ENCODE assay signal across 8 cellular contexts in genomic region chr2:30230479-30230854, GRCh38. TPM values are rescaled to one million over a fixed set of nuclear protein-coding genes. Genes with fewer than 3 reads are reported as not detected.
A peak's percentile ranks its signal among the peaks of the same experiment; 100 is the strongest.
DNase-seq lines count a peak whose midpoint lies in the region; ATAC-seq, FAIRE-seq and TF ChIP-seq lines count a peak whose summit lies in the region.

No MANE protein-coding gene starts in this region.

- POLR2A ChIA-PET in AG04450 (lab: Yijun Ruan, JAX), result interaction anchor here (0.7 to 5.0 kb wide), 7 partner anchors 22 to 481 kb away, joined by 4 to 81 read pairs (median 25); no protein-coding TSS in a partner anchor

- no peak for FAIRE-seq in D721Med (lab: Jason Lieb, UNC)

- H2AFZ ChIP-seq in KMS-11 (ENCODE audit: low read depth), result peak overlapping the region; percentile 98

- DNase-seq in AG04450 (ENCODE audit: low read depth, low spot score) (no peak), lung (ENCODE audit: low spot score) (no peak), thyroid gland (peak; percentile 40 to 45), NCI-H345 treated with DMSO at 0.1 percent for 48 hours (lab: John Stamatoyannopoulos, UW; ENCODE audit: unreplicated experiment) (no peak), D721Med (ENCODE audit: insufficient read length, low spot score) (no peak)
- DNase-seq in central memory CD8-positive, alpha-beta T cell (ENCODE audit: low spot score in 2 of 2), result no peak

- H3K27me3 Mint-ChIP-seq in central memory CD8-positive, alpha-beta T cell, result no peaks in the 10 kb centered on the region

- H3K9me3 Mint-ChIP-seq in central memory CD8-positive, alpha-beta T cell, result no peaks in the 10 kb centered on the region

- H3K9me3 ChIP-seq in AG04450 (ENCODE audit: control insufficient read depth, insufficient read depth, low read length), result no peaks in the 10 kb centered on the region; the same call in 1 of the 2 replicates
- no peaks in the 10 kb centered on the region for H3K9me3 ChIP-seq in lung (ENCODE audit: control insufficient read depth in 2 of 2, insufficient read depth in 1 of 2, low read length in 1 of 2)
- no peaks in the 10 kb centered on the region for H3K9me3 ChIP-seq in thyroid gland

- peaks cover 40% of the 10 kb centered on the region for H3K36me3 Mint-ChIP-seq in central memory CD8-positive, alpha-beta T cell (ENCODE audit: insufficient read depth)

- no peaks in the 10 kb centered on the region for H3K27me3 ChIP-seq in AG04450 (ENCODE audit: control insufficient read depth, insufficient read depth, low read length)
- H3K27me3 ChIP-seq in KMS-11 (ENCODE audit: insufficient read depth, low read depth), result no peaks in the 10 kb centered on the region
- H3K27me3 ChIP-seq in lung (ENCODE audit: control insufficient read depth, insufficient read depth), result no peaks in the 10 kb centered on the region
- H3K27me3 ChIP-seq in thyroid gland, result no peaks in the 10 kb centered on the region

- H3K4me2 ChIP-seq in KMS-11, result peak overlapping the region; percentile 67; the same call in 1 of the 2 replicates

- peak overlapping the region; percentile 91; the same call in 1 of the 2 replicates for H3K9ac ChIP-seq in KMS-11

- TF ChIP-seq CTCF in AG04450 (IDR thresholded peaks at IDR 0.05; ENCODE audit: low read depth, low read length) (peak; percentile 14; the same call in 1 of the 2 replicates), KMS-11 (conservative IDR thresholded peaks at IDR 0.05; ENCODE audit: low read depth, low read length) (no peak), lung (IDR thresholded peaks at IDR 0.05; ENCODE audit: control extremely low read depth, extremely low read depth) (no peak), thyroid gland (IDR thresholded peaks at IDR 0.05) (peak in 1 of 6 experiments; percentile 6), D721Med (IDR thresholded peaks at IDR 0.05; ENCODE audit: insufficient read depth, missing control alignments) (no peak)

- peaks cover 25% of the 10 kb centered on the region for H3K79me2 ChIP-seq in KMS-11 (ENCODE audit: insufficient read depth, low read depth)

- intact Hi-C loops in thyroid gland (cut with DNase I), result loop anchor here (10.0 kb wide), 1 partner anchor 114 kb away; no protein-coding TSS in a partner anchor

- no peaks in the 10 kb centered on the region for H3K36me3 ChIP-seq in KMS-11 (ENCODE audit: insufficient read depth)
- H3K36me3 ChIP-seq in lung (ENCODE audit: control insufficient read depth in 2 of 2, insufficient read depth in 2 of 2, low read length in 2 of 2), result peaks cover 0 to 4% of the 10 kb centered on the region in 2 donors
- peaks cover 0 to 9% of the 10 kb centered on the region in 2 donors for H3K36me3 ChIP-seq in thyroid gland

- peak overlapping the region; percentile 83 for H3K27ac Mint-ChIP-seq in central memory CD8-positive, alpha-beta T cell (ENCODE audit: low read depth)

- CTCF ChIA-PET in AG04450 (lab: Charles Lee), result interaction anchor here (0.6 to 6.0 kb wide), 7 partner anchors 9 to 482 kb away, joined by 3 to 37 read pairs (median 8); no protein-coding TSS in a partner anchor

- ATAC-seq in central memory CD8-positive, alpha-beta T cell (replicated peaks; ENCODE audit: extremely low read depth, poor library complexity, severe bottlenecking), result no peak
- ATAC-seq in lung (ENCODE audit: insufficient read depth, low FRiP score) (no peak), GM21619 (IDR thresholded peaks at IDR 0.05; ENCODE audit: unreplicated experiment) (no peak)

- peaks cover 65% of the 10 kb centered on the region for H3K4me1 Mint-ChIP-seq in central memory CD8-positive, alpha-beta T cell

- H3K4me1 ChIP-seq in KMS-11 (ENCODE audit: low read depth, poor library complexity, severe bottlenecking), result peaks cover 33% of the 10 kb centered on the region
- H3K4me1 ChIP-seq in lung (ENCODE audit: control insufficient read depth in 2 of 2, insufficient read depth in 2 of 2, low read length in 2 of 2), result peaks cover 2 to 9% of the 10 kb centered on the region in 2 donors
- peaks cover 35 to 43% of the 10 kb centered on the region in 2 donors for H3K4me1 ChIP-seq in thyroid gland

- TF ChIP-seq POLR2A in thyroid gland (IDR thresholded peaks at IDR 0.05), result no peak

- peak overlapping the region; percentile 89 for H3K4me3 ChIP-seq in AG04450 (ENCODE audit: low read depth, low read length)
- H3K4me3 ChIP-seq in KMS-11 (IDR thresholded peaks at IDR 0.05; ENCODE audit: insufficient read depth, low read depth, low read length), result no peak overlapping the region
- H3K4me3 ChIP-seq in lung, result peak overlapping the region; percentile 49
- peak overlapping the region in 2 of 3 donors; percentile 86 to 89 for H3K4me3 ChIP-seq in thyroid gland (replicated peaks in 1 of 3)

- H3K27ac ChIP-seq in AG04450 (ENCODE audit: low read depth, low read length) (peak overlapping the region; percentile 61), KMS-11 (no peak overlapping the region), lung (ENCODE audit: low read depth in 1 of 2, low read length in 1 of 2) (peak overlapping the region; percentile 87 to 100), thyroid gland (peak overlapping the region; percentile 87 to 99 (median 96))

- WGBS in lung, 2 donors, result 3 to 19% methylated on average over 20 of the region's 20 CpGs
- whole genome bisulfite sequencing in thyroid gland, 2 donors, result 11 to 22% methylated on average over 15 to 20 of the region's 20 CpGs

- no peaks in the 10 kb centered on the region for H4K20me1 ChIP-seq in KMS-11 (ENCODE audit: insufficient read depth)

- peak overlapping the region; percentile 84 for H3K4me3 Mint-ChIP-seq in central memory CD8-positive, alpha-beta T cell

RNA-seq across cellular contexts. Expression of gene LBH, which starts 0.9 kb away (rescaled TPM):
- 381 and 463 TPM in 2 replicates for polyA plus RNA-seq in AG04450 (2011; rRNA removed)
- polyA minus RNA-seq in AG04450 (2011; rRNA and poly(A)+ RNA removed), result 582 and 710 TPM in 2 replicates
- 100 to 1,000 TPM; 107 to 133 TPM for total RNA-seq in lung
- polyA plus RNA-seq in lung, result 10 to 100 TPM; 22.9 to 55.2 TPM
- 100 to 1,000 TPM; 104 to 206 (median 126) TPM for total RNA-seq in thyroid gland

Comparison
In these comparisons a context has a peak if more than half of its experiments do, and no peak if none do; other contexts are left out.
1. DNase-seq: peak in thyroid gland (2 of 2); none in AG04450 (single experiment), central memory CD8-positive, alpha-beta T cell (0 of 2), lung (single experiment), NCI-H345 treated with DMSO at 0.1 percent for 48 hours (single experiment) and D721Med (single experiment).